Comparison of ENCODE assay signal across 18 cellular contexts in the genomic region with DNA sequence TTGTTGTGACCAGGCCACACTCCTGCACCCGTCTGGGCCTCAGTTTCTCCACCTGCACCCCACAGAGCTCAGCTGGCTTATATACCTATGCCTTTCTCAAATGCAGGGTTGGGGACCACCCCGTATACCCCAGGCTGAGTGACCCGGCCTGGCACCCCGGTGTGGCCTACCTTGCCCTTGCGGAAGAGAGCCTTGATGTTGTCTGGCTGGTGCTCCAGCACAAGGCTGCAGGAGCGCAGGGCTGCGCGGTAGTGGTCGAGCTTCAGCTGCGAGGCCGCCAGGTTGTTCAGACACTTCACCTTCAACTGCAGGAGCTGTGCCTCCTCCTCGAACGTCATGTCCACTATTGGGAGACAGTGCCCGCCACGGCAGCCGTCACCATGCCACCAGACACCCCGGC. TPM values are rescaled to one million over a fixed set of nuclear protein-coding genes. Genes with fewer than 3 reads are reported as not detected.
DNase-seq lines count a peak whose midpoint lies in the region; ATAC-seq and TF ChIP-seq lines count a peak whose summit lies in the region.
"Had no signal": no experiment of that assay in that cellular context is flagged by ENCODE, and none has a peak within 500 bp of the region (broad histone marks: within the 10 kb centered on the region; RNA-seq: fewer than 3 reads in every experiment).

No MANE protein-coding gene starts in this region.

- no peak overlapping the region for H3K4me2 ChIP-seq in mesenchymal stem cell (ENCODE audit: low read length, poor library complexity, severe bottlenecking)
- no peak overlapping the region for H3K4me2 ChIP-seq in Karpas-422 (ENCODE audit: low read depth, low read length, poor library complexity, severe bottlenecking)
- H3K4me2 ChIP-seq: BLaER1 had no signal

- H3K9me2 ChIP-seq in Karpas-422 (replicated peaks; ENCODE audit: insufficient read depth, low read length) = no peaks in the 10 kb centered on the region

- H3K27me3 ChIP-seq in mesenchymal stem cell (ENCODE audit: control insufficient read depth in 1 of 2, insufficient read depth in 1 of 2, low read length in 2 of 2) (no peaks in the 10 kb centered on the region), ovary (no peaks in the 10 kb centered on the region), Karpas-422 (ENCODE audit: low read length) (no peaks in the 10 kb centered on the region)
- H3K27me3 ChIP-seq: BLaER1 had no signal

- no peak for TF ChIP-seq EP300 in ovary (IDR thresholded peaks at IDR 0.05)

- H3K4me1 ChIP-seq in mesenchymal stem cell (ENCODE audit: control insufficient read depth, insufficient read depth, low read depth, low read length) (peaks cover 7% of the 10 kb centered on the region), ovary (ENCODE audit: insufficient read depth) (no peaks in the 10 kb centered on the region), Karpas-422 (ENCODE audit: low read length) (peaks cover 6% of the 10 kb centered on the region)

- no peak overlapping the region for H3K9ac ChIP-seq in mesenchymal stem cell (ENCODE audit: low read length)
- no peak overlapping the region for H3K9ac ChIP-seq in Karpas-422 (ENCODE audit: low read length)
- H3K9ac ChIP-seq: BLaER1, GM23248 had no signal

- peaks cover 15% of the 10 kb centered on the region for H3K79me2 ChIP-seq in Karpas-422 (ENCODE audit: low read length)

- no peak overlapping the region for H3K18ac ChIP-seq in mesenchymal stem cell (ENCODE audit: low read depth in 1 of 2, low read length in 2 of 2)

- no peak overlapping the region for H2BK15ac ChIP-seq in mesenchymal stem cell (ENCODE audit: low read depth, poor library complexity, severe bottlenecking)

- CTCF ChIA-PET in WTC11 (lab: Charles Lee) = no interaction called here

- 96% methylated on average over 17 of the region's 17 CpGs for WGBS in mesenchymal stem cell
- 86 to 95% (median 91%) methylated on average over 16 to 17 of the region's 17 CpGs for WGBS in ovary, 3 donors

- no peaks in the 10 kb centered on the region for H3K36me3 Mint-ChIP-seq in natural killer cell treated with Interleukin-12 subunit alpha and Interleukin-12 subunit beta and Interleukin-15 and Interleukin-18, amount 100 ng/mL, for 72 hours
- H3K36me3 Mint-ChIP-seq in natural killer cell = no peaks in the 10 kb centered on the region
- peaks cover 56% of the 10 kb centered on the region for H3K36me3 Mint-ChIP-seq in WTC11

- no peak overlapping the region for H3K14ac ChIP-seq in mesenchymal stem cell (ENCODE audit: low read length in 2 of 2)

- H4K20me1 ChIP-seq in Karpas-422 (ENCODE audit: insufficient read depth, low read depth, low read length) = no peaks in the 10 kb centered on the region

- H2AFZ ChIP-seq in mesenchymal stem cell (ENCODE audit: low read depth, low read length) = no peak overlapping the region
- no peak overlapping the region for H2AFZ ChIP-seq in Karpas-422 (ENCODE audit: low read length)
- H2AFZ ChIP-seq: GM23248 had no signal

- H3K4me3 Mint-ChIP-seq in natural killer cell treated with Interleukin-12 subunit alpha and Interleukin-12 subunit beta and Interleukin-15 and Interleukin-18, amount 100 ng/mL, for 72 hours = no peak overlapping the region
- no peak overlapping the region for H3K4me3 Mint-ChIP-seq in natural killer cell
- no peak overlapping the region for H3K4me3 Mint-ChIP-seq in WTC11
- H3K4me3 Mint-ChIP-seq: CD14-positive monocyte; CD8-positive, alpha-beta T cell had no signal

- no peak overlapping the region for H3K27ac Mint-ChIP-seq in natural killer cell treated with Interleukin-12 subunit alpha and Interleukin-12 subunit beta and Interleukin-15 and Interleukin-18, amount 100 ng/mL, for 72 hours
- no peak overlapping the region for H3K27ac Mint-ChIP-seq in natural killer cell
- no peak overlapping the region for H3K27ac Mint-ChIP-seq in WTC11
- H3K27ac Mint-ChIP-seq: CD8-positive, alpha-beta T cell had no signal

- DNase-seq in natural killer cell treated with Interleukin-12 subunit alpha and Interleukin-12 subunit beta and Interleukin-15 and Interleukin-18, amount 100 ng/mL, for 72 hours (ENCODE audit: low spot score) = peak; percentile 44
- DNase-seq in natural killer cell = no peak
- DNase-seq in WTC11 (ENCODE audit: low spot score) = no peak
- DNase-seq in mesenchymal stem cell = no peak
- DNase-seq in ovary = no peak
- no peak for DNase-seq in Karpas-422
- DNase-seq: 8988T; Calu3; CD8-positive, alpha-beta T cell; DMS 273 treated with DMSO at 0.1 percent for 48 hours; DMS53; DND-41; EL; GM23248; HCEC 1CT had no signal

- intact Hi-C loops in natural killer cell (cut with micrococcal nuclease) (no loop called here), ovary (cut with DNase I) (no loop called here)

- TF ChIP-seq POLR2A in ovary (IDR thresholded peaks at IDR 0.05) = no peak

- H3K27ac ChIP-seq in mesenchymal stem cell (ENCODE audit: low read length, poor library complexity, severe bottlenecking) (no peak overlapping the region), ovary (no peak overlapping the region), Karpas-422 (ENCODE audit: low read length) (no peak overlapping the region)
- H3K27ac ChIP-seq: BLaER1, GM23248 had no signal

- H2BK5ac ChIP-seq in mesenchymal stem cell (ENCODE audit: low read depth, low read length, poor library complexity, severe bottlenecking) = no peak overlapping the region

- no peak overlapping the region for H3K4me3 ChIP-seq in mesenchymal stem cell (ENCODE audit: insufficient read depth in 1 of 2, low read depth in 1 of 2, low read length in 2 of 2)
- no peak overlapping the region for H3K4me3 ChIP-seq in ovary
- no peak overlapping the region for H3K4me3 ChIP-seq in Karpas-422 (ENCODE audit: low read length)
- H3K4me3 ChIP-seq: BLaER1, GM23248 had no signal

- no peak for ATAC-seq in natural killer cell treated with Interleukin-12 subunit alpha and Interleukin-12 subunit beta and Interleukin-15 and Interleukin-18, amount 100 ng/mL, for 72 hours
- ATAC-seq in natural killer cell (no peak), WTC11 (no peak), HG03097 (IDR thresholded peaks at IDR 0.05; ENCODE audit: low FRiP score, unreplicated experiment) (no peak)
- ATAC-seq: CD8-positive, alpha-beta T cell had no signal

- H3K9me3 ChIP-seq in mesenchymal stem cell (ENCODE audit: control insufficient read depth, low read length) (no peaks in the 10 kb centered on the region), ovary (no peaks in the 10 kb centered on the region), Karpas-422 (ENCODE audit: low read length) (no peaks in the 10 kb centered on the region)
- H3K9me3 ChIP-seq: BLaER1 had no signal

- H4K91ac ChIP-seq in mesenchymal stem cell (ENCODE audit: low read length) = peak overlapping the region; percentile 4

- H3K23ac ChIP-seq in mesenchymal stem cell (ENCODE audit: low read length in 2 of 2) = no peak overlapping the region

- no peak overlapping the region for H4K8ac ChIP-seq in mesenchymal stem cell (ENCODE audit: low read length)

- TF ChIP-seq CTCF in natural killer cell (IDR thresholded peaks at IDR 0.05) = no peak
- TF ChIP-seq CTCF in WTC11 (IDR thresholded peaks at IDR 0.05) = no peak
- TF ChIP-seq CTCF in ovary (IDR thresholded peaks at IDR 0.05) = no peak

- POLR2A ChIA-PET in WTC11 (lab: Charles Lee) = no interaction called here

- H3K4ac ChIP-seq in mesenchymal stem cell (ENCODE audit: low read depth in 1 of 2, low read length in 2 of 2) = no peak overlapping the region

- no peak overlapping the region for H2AK5ac ChIP-seq in mesenchymal stem cell (ENCODE audit: low read length, severe bottlenecking)

- H3K9me3 Mint-ChIP-seq in natural killer cell treated with Interleukin-12 subunit alpha and Interleukin-12 subunit beta and Interleukin-15 and Interleukin-18, amount 100 ng/mL, for 72 hours = no peaks in the 10 kb centered on the region
- H3K9me3 Mint-ChIP-seq in natural killer cell (no peaks in the 10 kb centered on the region), WTC11 (no peaks in the 10 kb centered on the region)
- H3K9me3 Mint-ChIP-seq: CD8-positive, alpha-beta T cell had no signal

- H2BK12ac ChIP-seq in mesenchymal stem cell (ENCODE audit: low read length in 2 of 2) = no peak overlapping the region

- H3K79me1 ChIP-seq in mesenchymal stem cell (replicated peaks; ENCODE audit: low read length, poor library complexity, severe bottlenecking) = peaks cover 44% of the 10 kb centered on the region

- no peaks in the 10 kb centered on the region for H3K27me3 Mint-ChIP-seq in natural killer cell treated with Interleukin-12 subunit alpha and Interleukin-12 subunit beta and Interleukin-15 and Interleukin-18, amount 100 ng/mL, for 72 hours
- no peaks in the 10 kb centered on the region for H3K27me3 Mint-ChIP-seq in natural killer cell (ENCODE audit: low read depth in 2 of 2)
- H3K27me3 Mint-ChIP-seq in WTC11 (ENCODE audit: low read depth) = no peaks in the 10 kb centered on the region

- peaks cover 68 to 72% of the 10 kb centered on the region in 2 experiments for H3K36me3 ChIP-seq in mesenchymal stem cell (ENCODE audit: control insufficient read depth in 1 of 2, insufficient read depth in 2 of 2, low read depth in 1 of 2, low read length in 2 of 2)
- H3K36me3 ChIP-seq in ovary = no peaks in the 10 kb centered on the region
- H3K36me3 ChIP-seq in Karpas-422 (ENCODE audit: insufficient read depth, low read length) = peaks cover 10% of the 10 kb centered on the region; the same call in 1 of the 2 replicates

- H3K4me1 Mint-ChIP-seq in natural killer cell treated with Interleukin-12 subunit alpha and Interleukin-12 subunit beta and Interleukin-15 and Interleukin-18, amount 100 ng/mL, for 72 hours (ENCODE audit: low read depth in 2 of 2) = peaks cover 12 to 16% of the 10 kb centered on the region in 2 donors
- peaks cover 5 to 13% of the 10 kb centered on the region in 2 donors for H3K4me1 Mint-ChIP-seq in natural killer cell
- peaks cover 4% of the 10 kb centered on the region; the same call in 1 of the 2 replicates for H3K4me1 Mint-ChIP-seq in WTC11

- H2BK120ac ChIP-seq in mesenchymal stem cell (ENCODE audit: low read depth, low read length) = no peak overlapping the region

RNA-seq across cellular contexts. Expression of a gene that starts 5.9 kb away (rescaled TPM):
- total RNA-seq in natural killer cell treated with Interleukin-12 subunit alpha and Interleukin-12 subunit beta and Interleukin-15 and Interleukin-18, amount 100 ng/mL, for 72 hours = 100 to 1,000 TPM; 199 to 208 TPM
- total RNA-seq in natural killer cell = 100 to 1,000 TPM; 149 to 179 (median 162) TPM
- total RNA-seq in WTC11 (2021) = 345 to 423 TPM (median 410 TPM) in 3 replicates
- 175 TPM for polyA plus RNA-seq in mesenchymal stem cell (2013, experiment 1 of 2)
- 169 TPM for polyA plus RNA-seq in mesenchymal stem cell (2013, experiment 2 of 2)
- total RNA-seq in ovary = 100 to 1,000 TPM; 198 to 354 (median 290) TPM
- 100 to 1,000 TPM in 1 of 2 donors, 10 to 100 TPM in 1; 14.1 to 319 TPM for polyA plus RNA-seq in ovary
- total RNA-seq in Karpas-422 (2014; rRNA removed; shearing (Covaris generic); ENCODE audit: low replicate concordance) = 92.6 and 255 TPM in 2 replicates

RNA-seq across cellular contexts. Expression of a gene that starts 15.6 kb away (rescaled TPM):
- 10 to 100 TPM; 52.3 to 75.2 TPM for total RNA-seq in natural killer cell treated with Interleukin-12 subunit alpha and Interleukin-12 subunit beta and Interleukin-15 and Interleukin-18, amount 100 ng/mL, for 72 hours
- total RNA-seq in natural killer cell = 10 to 100 TPM; 61.1 to 64.3 (median 63.8) TPM
- 11.6 to 17.3 TPM (median 13.1 TPM) in 3 replicates for total RNA-seq in WTC11 (2021)
- polyA plus RNA-seq in mesenchymal stem cell (2013, experiment 1 of 2) = 9.8 TPM
- polyA plus RNA-seq in mesenchymal stem cell (2013, experiment 2 of 2) = 9.8 TPM
- total RNA-seq in ovary = 10 to 100 TPM in 6 of 7 donors, 1 to 10 TPM in 1; 9.8 to 22.3 (median 19.8) TPM
- polyA plus RNA-seq in ovary = 10 to 100 TPM in 1 of 2 donors, 1 to 10 TPM in 1; 1.6 to 12.3 TPM
- 10.9 and 14.8 TPM in 2 replicates for total RNA-seq in Karpas-422 (2014; rRNA removed; shearing (Covaris generic); ENCODE audit: low replicate concordance)

RNA-seq across cellular contexts. Expression of a gene that starts 20.2 kb away (rescaled TPM):
- total RNA-seq in natural killer cell treated with Interleukin-12 subunit alpha and Interleukin-12 subunit beta and Interleukin-15 and Interleukin-18, amount 100 ng/mL, for 72 hours = 100 to 1,000 TPM; 105 to 144 TPM
- total RNA-seq in natural killer cell = 10 to 100 TPM; 83.2 to 88.8 (median 86.9) TPM
- 136 to 155 TPM (median 154 TPM) in 3 replicates for total RNA-seq in WTC11 (2021)
- polyA plus RNA-seq in mesenchymal stem cell (2013, experiment 1 of 2) = 138 TPM
- 134 TPM for polyA plus RNA-seq in mesenchymal stem cell (2013, experiment 2 of 2)
- 10 to 100 TPM; 63.5 to 76.7 (median 65.9) TPM for total RNA-seq in ovary
- polyA plus RNA-seq in ovary = 10 to 100 TPM; 52.0 to 78.3 TPM
- total RNA-seq in Karpas-422 (2014; rRNA removed; shearing (Covaris generic); ENCODE audit: low replicate concordance) = 103 and 128 TPM in 2 replicates

RNA-seq across cellular contexts. Expression of a gene that starts 34.2 kb away (rescaled TPM):
- 1,000 to 10,000 TPM; 1,148 to 1,390 TPM for total RNA-seq in natural killer cell treated with Interleukin-12 subunit alpha and Interleukin-12 subunit beta and Interleukin-15 and Interleukin-18, amount 100 ng/mL, for 72 hours
- total RNA-seq in natural killer cell (1,000 to 10,000 TPM; 1,016 to 1,271 (median 1,271) TPM), WTC11 (2021) (1,300 to 1,361 TPM (median 1,328 TPM) in 3 replicates), ovary (1,000 to 10,000 TPM; 1,269 to 1,882 (median 1,382) TPM)
- 1,500 TPM for polyA plus RNA-seq in mesenchymal stem cell (2013, experiment 1 of 2)
- polyA plus RNA-seq in mesenchymal stem cell (2013, experiment 2 of 2) = 1,505 TPM
- polyA plus RNA-seq in ovary = 1,000 to 10,000 TPM; 1,409 to 1,581 TPM
- total RNA-seq in Karpas-422 (2014; rRNA removed; shearing (Covaris generic); ENCODE audit: low replicate concordance) = 881 and 1,597 TPM in 2 replicates

RNA-seq across cellular contexts. Expression of a gene that starts 51.2 kb away (rescaled TPM):
- total RNA-seq in natural killer cell treated with Interleukin-12 subunit alpha and Interleukin-12 subunit beta and Interleukin-15 and Interleukin-18, amount 100 ng/mL, for 72 hours = 100 to 1,000 TPM in 1 of 2 donors, 10 to 100 TPM in 1; 81.5 to 104 TPM
- total RNA-seq in natural killer cell (10 to 100 TPM; 80.6 to 86.9 (median 85.3) TPM), WTC11 (2021) (90.2 to 107 TPM (median 99.0 TPM) in 3 replicates), ovary (100 to 1,000 TPM in 2 of 7 donors, 10 to 100 TPM in 5; 46.5 to 146 (median 66.7) TPM)
- polyA plus RNA-seq in mesenchymal stem cell (2013, experiment 1 of 2) = 64.9 TPM
- 73.1 TPM for polyA plus RNA-seq in mesenchymal stem cell (2013, experiment 2 of 2)
- 10 to 100 TPM in 1 of 2 donors, 1 to 10 TPM in 1; 5.3 to 89.2 TPM for polyA plus RNA-seq in ovary
- total RNA-seq in Karpas-422 (2014; rRNA removed; shearing (Covaris generic); ENCODE audit: low replicate concordance) = 45.7 and 76.8 TPM in 2 replicates
